In genomic region chr7:42218248-42218647, GRCh38 we compare ENCODE assay signal across 1 cellular context.
TF ChIP-seq lines count a peak whose summit lies in the region.

No MANE protein-coding gene starts in this region.

TF ChIP-seq in GM23338, 12 proteins besides CTCF, POLR2A, EP300 and RAD21 (continued from another document):
- TF ChIP-seq ZNF462 (CRISPR knock-in tag; IDR thresholded peaks at IDR 0.05) (no peak), ETS1 (IDR thresholded peaks at IDR 0.05) (no peak), CREB1 (CRISPR knock-in tag; IDR thresholded peaks at IDR 0.05; ENCODE audit: low read depth) (no peak), EZH2 (IDR thresholded peaks at IDR 0.05; ENCODE audit: low read depth, unreplicated experiment) (no peak), EZH2phosphoT487 (IDR thresholded peaks at IDR 0.05; ENCODE audit: unreplicated experiment) (no peak), POLR2AphosphoS5 (IDR thresholded peaks at IDR 0.05; ENCODE audit: low read depth) (no peak), ZNF331 (CRISPR knock-in tag; IDR thresholded peaks at IDR 0.05; ENCODE audit: low read depth) (no peak), JUNB (IDR thresholded peaks at IDR 0.05; ENCODE audit: unreplicated experiment) (no peak), NANOG (IDR thresholded peaks at IDR 0.05; ENCODE audit: borderline replicate concordance) (no peak), STAT1 (IDR thresholded peaks at IDR 0.05; ENCODE audit: unreplicated experiment) (no peak)
- TF ChIP-seq, protein P1, sequence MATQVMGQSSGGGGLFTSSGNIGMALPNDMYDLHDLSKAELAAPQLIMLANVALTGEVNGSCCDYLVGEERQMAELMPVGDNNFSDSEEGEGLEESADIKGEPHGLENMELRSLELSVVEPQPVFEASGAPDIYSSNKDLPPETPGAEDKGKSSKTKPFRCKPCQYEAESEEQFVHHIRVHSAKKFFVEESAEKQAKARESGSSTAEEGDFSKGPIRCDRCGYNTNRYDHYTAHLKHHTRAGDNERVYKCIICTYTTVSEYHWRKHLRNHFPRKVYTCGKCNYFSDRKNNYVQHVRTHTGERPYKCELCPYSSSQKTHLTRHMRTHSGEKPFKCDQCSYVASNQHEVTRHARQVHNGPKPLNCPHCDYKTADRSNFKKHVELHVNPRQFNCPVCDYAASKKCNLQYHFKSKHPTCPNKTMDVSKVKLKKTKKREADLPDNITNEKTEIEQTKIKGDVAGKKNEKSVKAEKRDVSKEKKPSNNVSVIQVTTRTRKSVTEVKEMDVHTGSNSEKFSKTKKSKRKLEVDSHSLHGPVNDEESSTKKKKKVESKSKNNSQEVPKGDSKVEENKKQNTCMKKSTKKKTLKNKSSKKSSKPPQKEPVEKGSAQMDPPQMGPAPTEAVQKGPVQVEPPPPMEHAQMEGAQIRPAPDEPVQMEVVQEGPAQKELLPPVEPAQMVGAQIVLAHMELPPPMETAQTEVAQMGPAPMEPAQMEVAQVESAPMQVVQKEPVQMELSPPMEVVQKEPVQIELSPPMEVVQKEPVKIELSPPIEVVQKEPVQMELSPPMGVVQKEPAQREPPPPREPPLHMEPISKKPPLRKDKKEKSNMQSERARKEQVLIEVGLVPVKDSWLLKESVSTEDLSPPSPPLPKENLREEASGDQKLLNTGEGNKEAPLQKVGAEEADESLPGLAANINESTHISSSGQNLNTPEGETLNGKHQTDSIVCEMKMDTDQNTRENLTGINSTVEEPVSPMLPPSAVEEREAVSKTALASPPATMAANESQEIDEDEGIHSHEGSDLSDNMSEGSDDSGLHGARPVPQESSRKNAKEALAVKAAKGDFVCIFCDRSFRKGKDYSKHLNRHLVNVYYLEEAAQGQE (IDR thresholded peaks at IDR 0.05; ENCODE audit: unreplicated experiment) = no peak
